1 cellular context compared by ENCODE assay signal in genomic region chr5:1380011-1380817, GRCh38.
A peak's percentile ranks its signal among the peaks of the same experiment; 100 is the strongest.
TF ChIP-seq lines count a peak whose summit lies in the region.

No MANE protein-coding gene starts in this region.

TF ChIP-seq in K562, 482 proteins besides CTCF, POLR2A, EP300 and RAD21 (continued from another document and continues in another):
- TF ChIP-seq SMARCA5 (IDR thresholded peaks at IDR 0.05) (no peak), SREBF1 (IDR thresholded peaks at IDR 0.05; ENCODE audit: borderline replicate concordance, low read depth, low read length) (no peak), PTTG1 (tag; IDR thresholded peaks at IDR 0.05; ENCODE audit: low read depth) (no peak), ZNF699 (CRISPR knock-in tag; IDR thresholded peaks at IDR 0.05; ENCODE audit: insufficient replicate concordance) (no peak), ZNF134 (CRISPR knock-in tag; conservative IDR thresholded peaks at IDR 0.05) (no peak), KAT8 (IDR thresholded peaks at IDR 0.05; ENCODE audit: low read depth) (no peak), MAZ (CRISPR knock-in tag; conservative IDR thresholded peaks at IDR 0.05 in 1 of 2, IDR thresholded peaks at IDR 0.05 in 1 of 2) (peak; percentile 81 to 87), PRPF4 (IDR thresholded peaks at IDR 0.05; ENCODE audit: insufficient read depth, low read depth, low read length, poor library complexity, severe bottlenecking) (no peak), RNF2 (IDR thresholded peaks at IDR 0.05) (no peak), USF2 (CRISPR knock-in tag; IDR thresholded peaks at IDR 0.05) (no peak), EGR1 (conservative IDR thresholded peaks at IDR 0.05) (peak; percentile 44), ZNF589 (CRISPR knock-in tag; IDR thresholded peaks at IDR 0.05; ENCODE audit: low read depth) (no peak), TAF7 (tag; IDR thresholded peaks at IDR 0.05) (no peak), JUN (IDR thresholded peaks at IDR 0.05; ENCODE audit: borderline replicate concordance, low read depth, low read length) (no peak), JUN (CRISPR knock-in tag; IDR thresholded peaks at IDR 0.05; ENCODE audit: borderline replicate concordance) (no peak), HNRNPH1 (optimal IDR thresholded peaks at IDR 0.05; ENCODE audit: low read depth, low read length) (no peak), TRIM25 (IDR thresholded peaks at IDR 0.05; ENCODE audit: borderline replicate concordance) (no peak), KLF10 (CRISPR knock-in tag; IDR thresholded peaks at IDR 0.05) (no peak), ATF7 (IDR thresholded peaks at IDR 0.05) (no peak), MEIS2 (IDR thresholded peaks at IDR 0.05; ENCODE audit: partially characterized antibody) (no peak), HMGXB4 (CRISPR knock-in tag; IDR thresholded peaks at IDR 0.05) (no peak), NRF1 (conservative IDR thresholded peaks at IDR 0.05 in 1 of 2, IDR thresholded peaks at IDR 0.05 in 1 of 2) (peak; percentile 69 to 73), SMARCC2 (IDR thresholded peaks at IDR 0.05; ENCODE audit: low read depth) (no peak), HNRNPL (IDR thresholded peaks at IDR 0.05; ENCODE audit: low read depth, low read length) (no peak), PHF8 (IDR thresholded peaks at IDR 0.05; ENCODE audit: borderline replicate concordance, low read length) (no peak), SRSF1 (IDR thresholded peaks at IDR 0.05; ENCODE audit: low read depth, low read length) (no peak), ZNF217 (CRISPR knock-in tag; IDR thresholded peaks at IDR 0.05) (no peak), SLC30A9 (CRISPR knock-in tag; IDR thresholded peaks at IDR 0.05) (no peak), ZNF507 (tag; conservative IDR thresholded peaks at IDR 0.05) (no peak), LEF1 (IDR thresholded peaks at IDR 0.05) (no peak), ZNF253 (CRISPR knock-in tag; conservative IDR thresholded peaks at IDR 0.05) (no peak), RBFOX2 (IDR thresholded peaks at IDR 0.05; ENCODE audit: low read depth, low read length) (no peak), RNF219 (CRISPR knock-in tag; IDR thresholded peaks at IDR 0.05) (no peak), TCFL5 (CRISPR knock-in tag; conservative IDR thresholded peaks at IDR 0.05) (no peak), ZNF398 (CRISPR knock-in tag; IDR thresholded peaks at IDR 0.05) (no peak), ZBTB33 (CRISPR knock-in tag; IDR thresholded peaks at IDR 0.05) (peak; percentile 69; the same call in 1 of the 2 replicates), FOSL1 (tag; conservative IDR thresholded peaks at IDR 0.05) (no peak), RB1 (IDR thresholded peaks at IDR 0.05; ENCODE audit: low read depth) (peak; percentile 86), BHLHE40 (IDR thresholded peaks at IDR 0.05; ENCODE audit: low read length) (no peak), ZNF146 (CRISPR knock-in tag; IDR thresholded peaks at IDR 0.05; ENCODE audit: unreplicated experiment) (no peak), ASH1L (IDR thresholded peaks at IDR 0.05; ENCODE audit: borderline replicate concordance, low read depth, partially characterized antibody) (peak; percentile 50), NR4A1 (CRISPR knock-in tag; IDR thresholded peaks at IDR 0.05) (no peak), NR4A1 (tag; IDR thresholded peaks at IDR 0.05) (no peak), MCM5 (IDR thresholded peaks at IDR 0.05; ENCODE audit: low read depth) (no peak), ZBTB11 (CRISPR knock-in tag; IDR thresholded peaks at IDR 0.05) (no peak), CSDE1 (IDR thresholded peaks at IDR 0.05) (no peak), MEF2D (tag; conservative IDR thresholded peaks at IDR 0.05; ENCODE audit: low read depth) (no peak), SMARCE1 (IDR thresholded peaks at IDR 0.05) (no peak), ZNF780A (CRISPR knock-in tag; IDR thresholded peaks at IDR 0.05) (no peak)
- TF ChIP-seq, protein P1, sequence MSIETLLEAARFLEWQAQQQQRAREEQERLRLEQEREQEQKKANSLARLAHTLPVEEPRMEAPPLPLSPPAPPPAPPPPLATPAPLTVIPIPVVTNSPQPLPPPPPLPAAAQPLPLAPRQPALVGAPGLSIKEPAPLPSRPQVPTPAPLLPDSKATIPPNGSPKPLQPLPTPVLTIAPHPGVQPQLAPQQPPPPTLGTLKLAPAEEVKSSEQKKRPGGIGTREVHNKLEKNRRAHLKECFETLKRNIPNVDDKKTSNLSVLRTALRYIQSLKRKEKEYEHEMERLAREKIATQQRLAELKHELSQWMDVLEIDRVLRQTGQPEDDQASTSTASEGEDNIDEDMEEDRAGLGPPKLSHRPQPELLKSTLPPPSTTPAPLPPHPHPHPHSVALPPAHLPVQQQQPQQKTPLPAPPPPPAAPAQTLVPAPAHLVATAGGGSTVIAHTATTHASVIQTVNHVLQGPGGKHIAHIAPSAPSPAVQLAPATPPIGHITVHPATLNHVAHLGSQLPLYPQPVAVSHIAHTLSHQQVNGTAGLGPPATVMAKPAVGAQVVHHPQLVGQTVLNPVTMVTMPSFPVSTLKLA (conservative IDR thresholded peaks at IDR 0.05): no peak
- TF ChIP-seq, protein P2, sequence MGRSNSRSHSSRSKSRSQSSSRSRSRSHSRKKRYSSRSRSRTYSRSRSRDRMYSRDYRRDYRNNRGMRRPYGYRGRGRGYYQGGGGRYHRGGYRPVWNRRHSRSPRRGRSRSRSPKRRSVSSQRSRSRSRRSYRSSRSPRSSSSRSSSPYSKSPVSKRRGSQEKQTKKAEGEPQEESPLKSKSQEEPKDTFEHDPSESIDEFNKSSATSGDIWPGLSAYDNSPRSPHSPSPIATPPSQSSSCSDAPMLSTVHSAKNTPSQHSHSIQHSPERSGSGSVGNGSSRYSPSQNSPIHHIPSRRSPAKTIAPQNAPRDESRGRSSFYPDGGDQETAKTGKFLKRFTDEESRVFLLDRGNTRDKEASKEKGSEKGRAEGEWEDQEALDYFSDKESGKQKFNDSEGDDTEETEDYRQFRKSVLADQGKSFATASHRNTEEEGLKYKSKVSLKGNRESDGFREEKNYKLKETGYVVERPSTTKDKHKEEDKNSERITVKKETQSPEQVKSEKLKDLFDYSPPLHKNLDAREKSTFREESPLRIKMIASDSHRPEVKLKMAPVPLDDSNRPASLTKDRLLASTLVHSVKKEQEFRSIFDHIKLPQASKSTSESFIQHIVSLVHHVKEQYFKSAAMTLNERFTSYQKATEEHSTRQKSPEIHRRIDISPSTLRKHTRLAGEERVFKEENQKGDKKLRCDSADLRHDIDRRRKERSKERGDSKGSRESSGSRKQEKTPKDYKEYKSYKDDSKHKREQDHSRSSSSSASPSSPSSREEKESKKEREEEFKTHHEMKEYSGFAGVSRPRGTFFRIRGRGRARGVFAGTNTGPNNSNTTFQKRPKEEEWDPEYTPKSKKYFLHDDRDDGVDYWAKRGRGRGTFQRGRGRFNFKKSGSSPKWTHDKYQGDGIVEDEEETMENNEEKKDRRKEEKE (IDR thresholded peaks at IDR 0.05; ENCODE audit: borderline replicate concordance in 1 of 2, control insufficient read depth in 1 of 2, low read depth in 2 of 2, low read length in 1 of 2): no peak
